In the genomic region with DNA sequence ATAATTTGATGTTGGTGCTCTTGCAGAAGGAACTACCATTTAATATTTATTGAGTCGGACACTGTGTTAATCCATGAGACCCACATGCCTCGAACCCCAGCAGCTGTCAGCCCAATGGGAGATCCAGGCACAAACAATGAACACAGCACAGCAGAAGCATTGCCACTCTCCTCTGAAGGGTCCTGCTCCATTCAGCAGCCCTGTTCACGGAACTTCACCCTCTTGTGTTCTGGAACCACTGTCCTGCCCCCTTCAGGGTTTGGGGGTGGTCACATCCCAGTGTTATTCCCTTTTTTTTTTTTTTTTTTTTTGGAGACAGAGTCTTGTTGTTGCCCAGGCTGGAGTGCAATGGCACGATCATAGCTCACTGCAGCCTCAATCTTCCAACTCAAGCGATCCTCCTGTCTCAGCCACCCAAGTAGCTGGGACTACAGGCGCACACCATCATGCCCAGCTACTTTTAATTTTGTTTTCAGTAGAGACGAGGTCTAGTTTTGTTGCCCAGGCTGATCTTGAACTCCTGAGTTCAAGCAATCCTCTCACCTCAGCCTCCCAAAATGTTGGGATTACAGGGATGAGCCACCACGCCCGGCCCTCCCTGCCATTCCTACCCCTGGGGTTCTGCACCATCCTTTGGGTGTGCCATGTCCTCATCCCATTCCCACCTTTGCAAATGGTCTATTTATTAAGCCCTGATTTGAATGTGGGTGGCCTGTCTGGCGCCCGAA, we compare ENCODE assay signal across 19 cellular contexts.
A peak's percentile ranks its signal among the peaks of the same experiment; 100 is the strongest.
DNase-seq lines count a peak whose midpoint lies in the region; ATAC-seq, FAIRE-seq and TF ChIP-seq lines count a peak whose summit lies in the region.
"Had no signal": no experiment of that assay in that cellular context is flagged by ENCODE, and none has a peak within 500 bp of the region (broad histone marks: within the 10 kb centered on the region; RNA-seq: fewer than 3 reads in every experiment).

No MANE protein-coding gene starts in this region.

- ATAC-seq in WTC11 (peak; percentile 65), GM18517 (IDR thresholded peaks at IDR 0.05; ENCODE audit: unreplicated experiment) (no peak)
- ATAC-seq in naive thymus-derived CD4-positive, alpha-beta T cell: no peak

- H3K4me1 ChIP-seq in HEK293 (ENCODE audit: control insufficient read depth, insufficient read depth, low read length) (no peaks in the 10 kb centered on the region), kidney (ENCODE audit: control insufficient read depth in 1 of 2, insufficient read depth in 1 of 2, low read depth in 1 of 2, low read length in 2 of 2) (no peaks in the 10 kb centered on the region)
- no peaks in the 10 kb centered on the region for H3K4me1 ChIP-seq in naive thymus-derived CD4-positive, alpha-beta T cell (ENCODE audit: control insufficient read depth in 2 of 2, insufficient read depth in 2 of 2, low read length in 2 of 2)
- H3K4me1 ChIP-seq: BE2C had no signal

- no peaks in the 10 kb centered on the region for H3K36me3 Mint-ChIP-seq in WTC11
- no peaks in the 10 kb centered on the region for H3K36me3 Mint-ChIP-seq in type B pancreatic cell
- peaks cover 0 to 23% (median 13%) of the 10 kb centered on the region in 5 donors for H3K36me3 Mint-ChIP-seq in naive thymus-derived CD4-positive, alpha-beta T cell

- H3K27ac ChIP-seq in HEK293 (ENCODE audit: extremely low read depth, low read depth, low read length): no peak overlapping the region
- no peak overlapping the region for H3K27ac ChIP-seq in kidney (ENCODE audit: low read depth in 2 of 2, low read length in 2 of 2)
- no peak overlapping the region for H3K27ac ChIP-seq in naive thymus-derived CD4-positive, alpha-beta T cell (ENCODE audit: low read depth, low read length)
- no peak overlapping the region for H3K27ac ChIP-seq in coronary artery
- H3K27ac ChIP-seq: GM23248, KMS-11, RWPE1 had no signal

- H3K27me3 Mint-ChIP-seq in WTC11 (ENCODE audit: low read depth) (no peaks in the 10 kb centered on the region), type B pancreatic cell (peaks cover 2% of the 10 kb centered on the region)
- no peaks in the 10 kb centered on the region for H3K27me3 Mint-ChIP-seq in naive thymus-derived CD4-positive, alpha-beta T cell

- H3K4me1 Mint-ChIP-seq in WTC11 (peaks cover 17% of the 10 kb centered on the region), type B pancreatic cell (ENCODE audit: unreplicated experiment) (peaks cover 6% of the 10 kb centered on the region)
- peaks cover 0 to 9% (median 0%) of the 10 kb centered on the region in 7 donors for H3K4me1 Mint-ChIP-seq in naive thymus-derived CD4-positive, alpha-beta T cell

- H3K9me3 Mint-ChIP-seq in WTC11 (no peaks in the 10 kb centered on the region), type B pancreatic cell (no peaks in the 10 kb centered on the region)
- H3K9me3 Mint-ChIP-seq in naive thymus-derived CD4-positive, alpha-beta T cell: peaks cover 0 to 3% (median 0%) of the 10 kb centered on the region in 11 donors

- H3K36me3 ChIP-seq in HEK293 (ENCODE audit: control insufficient read depth in 2 of 2, insufficient read depth in 1 of 2, low read length in 2 of 2) (no peaks in the 10 kb centered on the region), kidney (ENCODE audit: control insufficient read depth in 1 of 2, insufficient read depth in 2 of 2, low read length in 2 of 2) (no peaks in the 10 kb centered on the region)
- no peaks in the 10 kb centered on the region for H3K36me3 ChIP-seq in naive thymus-derived CD4-positive, alpha-beta T cell (ENCODE audit: control insufficient read depth in 2 of 3, insufficient read depth in 3 of 3, low read length in 3 of 3)
- H3K36me3 ChIP-seq: BE2C had no signal

- H3K4me3 Mint-ChIP-seq in WTC11 (no peak overlapping the region), type B pancreatic cell (no peak overlapping the region)
- H3K4me3 Mint-ChIP-seq in naive thymus-derived CD4-positive, alpha-beta T cell: no peak overlapping the region

- H3K9me3 ChIP-seq in HEK293 (ENCODE audit: control insufficient read depth, insufficient read depth, low read depth, low read length) (no peaks in the 10 kb centered on the region), kidney (ENCODE audit: control insufficient read depth in 1 of 2, low read length in 2 of 2) (no peaks in the 10 kb centered on the region)
- H3K9me3 ChIP-seq in naive thymus-derived CD4-positive, alpha-beta T cell (ENCODE audit: control insufficient read depth in 2 of 3, low read length in 3 of 3): no peaks in the 10 kb centered on the region
- H3K9me3 ChIP-seq: BE2C had no signal

- H3K4me3 ChIP-seq in HEK293 (ENCODE audit: low read depth, low read length) (no peak overlapping the region), kidney (ENCODE audit: low read length in 2 of 2) (no peak overlapping the region), coronary artery (no peak overlapping the region)
- H3K4me3 ChIP-seq in naive thymus-derived CD4-positive, alpha-beta T cell (ENCODE audit: low read length): no peak overlapping the region
- H3K4me3 ChIP-seq: GM23248 had no signal

- CTCF ChIA-PET in HEK293 (lab: Yijun Ruan, JAX): interaction anchor here (1.0 kb wide), 1 partner anchor 79 kb away, joined by 3 read pairs; no protein-coding TSS in a partner anchor
- CTCF ChIA-PET in WTC11 (lab: Charles Lee): interaction anchor here (0.6 to 1.2 kb wide), 5 partner anchors 79 to 175 kb away, joined by 3 to 5 read pairs (median 3); no protein-coding TSS in a partner anchor
- CTCF ChIA-PET in naive thymus-derived CD4-positive, alpha-beta T cell (lab: Charles Lee): no interaction called here

- DNase-seq in WTC11 (ENCODE audit: low spot score) (no peak), kidney (peak; percentile 21), type B pancreatic cell (ENCODE audit: extremely low spot score, unreplicated experiment) (no peak), coronary artery (ENCODE audit: low spot score) (no peak)
- no peak for DNase-seq in naive thymus-derived CD4-positive, alpha-beta T cell
- DNase-seq: BE2C; GM23248; NCI-H1105; NCI-H146; NCI-H2227 treated with DMSO at 0.1 percent for 48 hours; NCI-H510A; NCI-H774; NK-92 treated with Interleukin-12 subunit alpha and Interleukin-12 subunit beta, amount 100 ng/mL, for 24 hours; SIG-M5 had no signal

- no peaks in the 10 kb centered on the region for H3K27me3 ChIP-seq in naive thymus-derived CD4-positive, alpha-beta T cell (ENCODE audit: control insufficient read depth in 2 of 2, insufficient read depth in 2 of 2, low read length in 2 of 2)
- H3K27me3 ChIP-seq: BE2C had no signal

- intact Hi-C loops in kidney (cut with DNase I): no loop called here
- intact Hi-C loops in naive thymus-derived CD4-positive, alpha-beta T cell (cut with micrococcal nuclease): no loop called here

- H3K9ac ChIP-seq in kidney (ENCODE audit: low read length in 2 of 2): no peak overlapping the region
- H3K9ac ChIP-seq: GM23248, KMS-11 had no signal

- TF ChIP-seq CTCF in HEK293 (tag by site-specific recombination; IDR thresholded peaks at IDR 0.05): no peak
- no peak for TF ChIP-seq CTCF in WTC11 (IDR thresholded peaks at IDR 0.05)
- TF ChIP-seq CTCF in kidney (IDR thresholded peaks at IDR 0.05; ENCODE audit: borderline replicate concordance, extremely low read depth, insufficient read depth): no peak
- TF ChIP-seq CTCF in type B pancreatic cell (conservative IDR thresholded peaks at IDR 0.05): no peak
- no peak for TF ChIP-seq CTCF in coronary artery (IDR thresholded peaks at IDR 0.05)

- FAIRE-seq in kidney (lab: Jason Lieb, UNC): no peak
- FAIRE-seq: HTR-8/SVneo had no signal

- POLR2A ChIA-PET in HEK293 (lab: Yijun Ruan, JAX) (interaction anchor here (0.7 kb wide), 1 partner anchor 196 kb away, joined by 10 read pairs; no protein-coding TSS in a partner anchor), WTC11 (lab: Charles Lee) (no interaction called here)
- POLR2A ChIA-PET in naive thymus-derived CD4-positive, alpha-beta T cell (lab: Charles Lee): no interaction called here

- H3K27ac Mint-ChIP-seq in WTC11: no peak overlapping the region
- peak overlapping the region; percentile 39 for H3K27ac Mint-ChIP-seq in type B pancreatic cell
- no peak overlapping the region for H3K27ac Mint-ChIP-seq in naive thymus-derived CD4-positive, alpha-beta T cell

TF ChIP-seq in HEK293, 187 proteins besides CTCF, POLR2A, EP300 and RAD21 (continues in another document):
- TF ChIP-seq, protein P1, sequence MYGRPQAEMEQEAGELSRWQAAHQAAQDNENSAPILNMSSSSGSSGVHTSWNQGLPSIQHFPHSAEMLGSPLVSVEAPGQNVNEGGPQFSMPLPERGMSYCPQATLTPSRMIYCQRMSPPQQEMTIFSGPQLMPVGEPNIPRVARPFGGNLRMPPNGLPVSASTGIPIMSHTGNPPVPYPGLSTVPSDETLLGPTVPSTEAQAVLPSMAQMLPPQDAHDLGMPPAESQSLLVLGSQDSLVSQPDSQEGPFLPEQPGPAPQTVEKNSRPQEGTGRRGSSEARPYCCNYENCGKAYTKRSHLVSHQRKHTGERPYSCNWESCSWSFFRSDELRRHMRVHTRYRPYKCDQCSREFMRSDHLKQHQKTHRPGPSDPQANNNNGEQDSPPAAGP (tag by site-specific recombination; IDR thresholded peaks at IDR 0.05): peak; percentile 45; the same call in 1 of the 2 replicates

TF ChIP-seq in WTC11, 78 proteins besides CTCF, POLR2A, EP300 and RAD21 (continues in another document):
- TF ChIP-seq ZNF317 (CRISPR knock-in tag; IDR thresholded peaks at IDR 0.05; ENCODE audit: borderline replicate concordance, low read depth) (no peak), ZNF232 (CRISPR knock-in tag; IDR thresholded peaks at IDR 0.05) (no peak)
- TF ChIP-seq, protein P2, sequence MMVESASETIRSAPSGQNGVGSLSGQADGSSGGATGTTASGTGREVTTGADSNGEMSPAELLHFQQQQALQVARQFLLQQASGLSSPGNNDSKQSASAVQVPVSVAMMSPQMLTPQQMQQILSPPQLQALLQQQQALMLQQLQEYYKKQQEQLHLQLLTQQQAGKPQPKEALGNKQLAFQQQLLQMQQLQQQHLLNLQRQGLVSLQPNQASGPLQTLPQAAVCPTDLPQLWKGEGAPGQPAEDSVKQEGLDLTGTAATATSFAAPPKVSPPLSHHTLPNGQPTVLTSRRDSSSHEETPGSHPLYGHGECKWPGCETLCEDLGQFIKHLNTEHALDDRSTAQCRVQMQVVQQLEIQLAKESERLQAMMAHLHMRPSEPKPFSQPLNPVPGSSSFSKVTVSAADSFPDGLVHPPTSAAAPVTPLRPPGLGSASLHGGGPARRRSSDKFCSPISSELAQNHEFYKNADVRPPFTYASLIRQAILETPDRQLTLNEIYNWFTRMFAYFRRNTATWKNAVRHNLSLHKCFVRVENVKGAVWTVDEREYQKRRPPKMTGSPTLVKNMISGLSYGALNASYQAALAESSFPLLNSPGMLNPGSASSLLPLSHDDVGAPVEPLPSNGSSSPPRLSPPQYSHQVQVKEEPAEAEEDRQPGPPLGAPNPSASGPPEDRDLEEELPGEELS (CRISPR knock-in tag; IDR thresholded peaks at IDR 0.05): no peak
